Comparison of ENCODE assay signal across 9 cellular contexts in the genomic region with DNA sequence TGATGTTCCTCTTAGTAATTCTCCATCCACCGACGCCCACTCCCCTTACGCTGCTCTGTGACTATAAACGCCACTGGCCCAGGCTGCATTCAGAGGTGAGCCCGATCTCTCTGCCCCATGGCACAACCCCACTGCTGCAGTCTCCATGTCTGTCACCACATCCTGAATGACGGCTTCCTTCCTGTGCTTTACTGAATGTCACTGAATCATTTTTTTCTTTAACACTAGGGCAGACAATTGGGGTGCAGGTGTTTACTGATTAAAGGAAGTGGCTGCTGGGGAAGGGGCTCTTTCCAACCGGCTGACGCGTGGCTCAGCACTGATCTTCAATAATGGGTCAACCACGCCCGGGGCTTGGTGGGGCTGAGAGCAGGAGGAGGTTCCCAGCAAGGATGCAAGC.
A peak's percentile ranks its signal among the peaks of the same experiment; 100 is the strongest.
DNase-seq lines count a peak whose midpoint lies in the region; ATAC-seq and TF ChIP-seq lines count a peak whose summit lies in the region.
"Had no signal": no experiment of that assay in that cellular context is flagged by ENCODE, and none has a peak within 500 bp of the region (broad histone marks: within the 10 kb centered on the region; RNA-seq: fewer than 3 reads in every experiment).

No MANE protein-coding gene starts in this region.

- CTCF ChIA-PET in activated naive CD4-positive, alpha-beta T cell treated with anti-CD3 and anti-CD28 coated beads, Interleukin-2, amount 10 ng/mL, durations not matched to agents 7 days and 5 days (lab: Charles Lee), result no interaction called here

- H3K4me1 ChIP-seq in GM23338 (ENCODE audit: insufficient read depth), result no peaks in the 10 kb centered on the region

- peak overlapping the region; percentile 59 for H3K4me3 Mint-ChIP-seq in activated naive CD4-positive, alpha-beta T cell treated with anti-CD3 and anti-CD28 coated beads, Interleukin-2, amount 10 ng/mL, durations not matched to agents 7 days and 5 days
- H3K4me3 Mint-ChIP-seq in GM23338, result no peak overlapping the region

- H3K27ac ChIP-seq in GM23338 (ENCODE audit: low read depth), result no peak overlapping the region

- no peaks in the 10 kb centered on the region; the same call in 1 of the 2 replicates for H3K9me2 ChIP-seq in GM23338 (ENCODE audit: insufficient read depth)

- peaks cover 24% of the 10 kb centered on the region for H3K9me3 Mint-ChIP-seq in activated naive CD4-positive, alpha-beta T cell treated with anti-CD3 and anti-CD28 coated beads, Interleukin-2, amount 10 ng/mL, durations not matched to agents 7 days and 5 days
- peaks cover 13% of the 10 kb centered on the region for H3K9me3 Mint-ChIP-seq in GM23338

- H3K27me3 ChIP-seq in GM23338 (ENCODE audit: insufficient read depth), result no peaks in the 10 kb centered on the region

- H3K79me2 ChIP-seq in GM23338 (replicated peaks; ENCODE audit: insufficient read depth), result no peaks in the 10 kb centered on the region

- no peaks in the 10 kb centered on the region for H4K20me1 ChIP-seq in GM23338 (replicated peaks; ENCODE audit: insufficient read depth)

- H3K36me3 Mint-ChIP-seq in activated naive CD4-positive, alpha-beta T cell treated with anti-CD3 and anti-CD28 coated beads, Interleukin-2, amount 10 ng/mL, durations not matched to agents 7 days and 5 days, result peaks cover 30% of the 10 kb centered on the region
- no peaks in the 10 kb centered on the region for H3K36me3 Mint-ChIP-seq in GM23338 (ENCODE audit: low read depth)

- H3K36me3 ChIP-seq in GM23338 (ENCODE audit: insufficient read depth), result no peaks in the 10 kb centered on the region

- H3F3A ChIP-seq in GM23338 (replicated peaks; ENCODE audit: low read depth), result no peaks in the 10 kb centered on the region

- DNase-seq in UCSD-AML1 (lab: John Stamatoyannopoulos, UW; ENCODE audit: unreplicated experiment) (peak; percentile 50), DMS79 (lab: John Stamatoyannopoulos, UW) (no peak), COLO668 (lab: John Stamatoyannopoulos, UW; ENCODE audit: unreplicated experiment) (no peak), T1000 (lab: John Stamatoyannopoulos, UW) (no peak), GM23338 (ENCODE audit: low spot score) (no peak)
- DNase-seq in activated naive CD4-positive, alpha-beta T cell treated with anti-CD3 and anti-CD28 coated beads, Interleukin-2, amount 10 ng/mL, durations not matched to agents 7 days and 5 days, result peak; percentile 82
- peak; percentile 26 for DNase-seq in stimulated activated CD8-positive, alpha-beta memory T cell treated with anti-CD3 and anti-CD28 coated beads, Interleukin-15, amount 100 ng/mL, for 1 hour (ENCODE audit: low read depth)
- DNase-seq: left cardiac atrium had no signal

- no peak for TF ChIP-seq CTCF in GM23338 (conservative IDR thresholded peaks at IDR 0.05; ENCODE audit: low read depth in 2 of 2)

- H3K4me1 Mint-ChIP-seq in activated naive CD4-positive, alpha-beta T cell treated with anti-CD3 and anti-CD28 coated beads, Interleukin-2, amount 10 ng/mL, durations not matched to agents 7 days and 5 days, result peaks cover 69% of the 10 kb centered on the region
- peaks cover 7% of the 10 kb centered on the region; the same call in 1 of the 3 replicates for H3K4me1 Mint-ChIP-seq in GM23338

- H3K27ac Mint-ChIP-seq in activated naive CD4-positive, alpha-beta T cell treated with anti-CD3 and anti-CD28 coated beads, Interleukin-2, amount 10 ng/mL, durations not matched to agents 7 days and 5 days, result peak overlapping the region; percentile 96
- H3K27ac Mint-ChIP-seq in GM23338, result no peak overlapping the region

- H2AFZ ChIP-seq in GM23338, result no peak overlapping the region

- H3K27me3 Mint-ChIP-seq in activated naive CD4-positive, alpha-beta T cell treated with anti-CD3 and anti-CD28 coated beads, Interleukin-2, amount 10 ng/mL, durations not matched to agents 7 days and 5 days, result no peaks in the 10 kb centered on the region
- peaks cover 11% of the 10 kb centered on the region for H3K27me3 Mint-ChIP-seq in GM23338 (ENCODE audit: insufficient read depth, low read depth, poor library complexity)

- no peak overlapping the region for H3K4me2 ChIP-seq in GM23338

- H3K4me3 ChIP-seq in GM23338, result no peak overlapping the region

- ATAC-seq in GM18909 (IDR thresholded peaks at IDR 0.05; ENCODE audit: poor library complexity, unreplicated experiment) (peak; percentile 82), GM23338 (no peak)

TF ChIP-seq in GM23338, 12 proteins besides CTCF, POLR2A, EP300 and RAD21 (continues in another document):
- TF ChIP-seq, protein P1, sequence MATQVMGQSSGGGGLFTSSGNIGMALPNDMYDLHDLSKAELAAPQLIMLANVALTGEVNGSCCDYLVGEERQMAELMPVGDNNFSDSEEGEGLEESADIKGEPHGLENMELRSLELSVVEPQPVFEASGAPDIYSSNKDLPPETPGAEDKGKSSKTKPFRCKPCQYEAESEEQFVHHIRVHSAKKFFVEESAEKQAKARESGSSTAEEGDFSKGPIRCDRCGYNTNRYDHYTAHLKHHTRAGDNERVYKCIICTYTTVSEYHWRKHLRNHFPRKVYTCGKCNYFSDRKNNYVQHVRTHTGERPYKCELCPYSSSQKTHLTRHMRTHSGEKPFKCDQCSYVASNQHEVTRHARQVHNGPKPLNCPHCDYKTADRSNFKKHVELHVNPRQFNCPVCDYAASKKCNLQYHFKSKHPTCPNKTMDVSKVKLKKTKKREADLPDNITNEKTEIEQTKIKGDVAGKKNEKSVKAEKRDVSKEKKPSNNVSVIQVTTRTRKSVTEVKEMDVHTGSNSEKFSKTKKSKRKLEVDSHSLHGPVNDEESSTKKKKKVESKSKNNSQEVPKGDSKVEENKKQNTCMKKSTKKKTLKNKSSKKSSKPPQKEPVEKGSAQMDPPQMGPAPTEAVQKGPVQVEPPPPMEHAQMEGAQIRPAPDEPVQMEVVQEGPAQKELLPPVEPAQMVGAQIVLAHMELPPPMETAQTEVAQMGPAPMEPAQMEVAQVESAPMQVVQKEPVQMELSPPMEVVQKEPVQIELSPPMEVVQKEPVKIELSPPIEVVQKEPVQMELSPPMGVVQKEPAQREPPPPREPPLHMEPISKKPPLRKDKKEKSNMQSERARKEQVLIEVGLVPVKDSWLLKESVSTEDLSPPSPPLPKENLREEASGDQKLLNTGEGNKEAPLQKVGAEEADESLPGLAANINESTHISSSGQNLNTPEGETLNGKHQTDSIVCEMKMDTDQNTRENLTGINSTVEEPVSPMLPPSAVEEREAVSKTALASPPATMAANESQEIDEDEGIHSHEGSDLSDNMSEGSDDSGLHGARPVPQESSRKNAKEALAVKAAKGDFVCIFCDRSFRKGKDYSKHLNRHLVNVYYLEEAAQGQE (IDR thresholded peaks at IDR 0.05; ENCODE audit: unreplicated experiment), result no peak
- no peak for TF ChIP-seq EZH2 (IDR thresholded peaks at IDR 0.05; ENCODE audit: low read depth, unreplicated experiment)
- no peak for TF ChIP-seq CREB1 (CRISPR knock-in tag; IDR thresholded peaks at IDR 0.05; ENCODE audit: low read depth)
- TF ChIP-seq NANOG (IDR thresholded peaks at IDR 0.05; ENCODE audit: borderline replicate concordance), result no peak
- no peak for TF ChIP-seq ZNF331 (CRISPR knock-in tag; IDR thresholded peaks at IDR 0.05; ENCODE audit: low read depth)
- TF ChIP-seq POLR2AphosphoS5 (IDR thresholded peaks at IDR 0.05; ENCODE audit: low read depth), result no peak
- TF ChIP-seq JUNB (IDR thresholded peaks at IDR 0.05; ENCODE audit: unreplicated experiment), result no peak

Comparison
In these comparisons a context has a peak if more than half of its experiments do, and no peak if none do; other contexts are left out.
1. DNase-seq: peak in UCSD-AML1 (single experiment), activated naive CD4-positive, alpha-beta T cell treated with anti-CD3 and anti-CD28 coated beads, Interleukin-2, amount 10 ng/mL, durations not matched to agents 7 days and 5 days (single experiment) and stimulated activated CD8-positive, alpha-beta memory T cell treated with anti-CD3 and anti-CD28 coated beads, Interleukin-15, amount 100 ng/mL, for 1 hour (single experiment); none in DMS79 (single experiment), COLO668 (single experiment), T1000 (single experiment) and GM23338 (single experiment).